ENCODE assay signal across 1 cellular context in the genomic region with DNA sequence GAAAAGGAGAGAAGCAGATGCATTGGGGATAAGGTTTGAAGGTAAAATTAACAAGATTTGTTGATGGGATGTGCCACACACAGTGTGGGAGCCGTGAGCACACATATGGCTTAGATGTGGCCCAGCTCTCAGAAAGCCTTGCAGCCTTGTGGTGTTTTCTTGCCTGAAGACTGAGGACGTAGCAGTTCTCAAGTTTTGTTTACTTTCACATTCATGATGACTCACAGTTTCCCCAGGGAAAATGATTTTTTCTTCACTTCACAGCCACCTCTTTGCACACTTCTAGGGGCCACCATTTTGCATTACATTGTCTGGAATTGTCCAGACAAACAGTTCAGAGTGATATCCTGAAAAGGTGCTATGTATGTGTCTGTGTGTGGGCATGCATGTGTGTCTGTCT.
TF ChIP-seq lines count a peak whose summit lies in the region.

No MANE protein-coding gene starts in this region.

TF ChIP-seq in SK-N-SH, 30 proteins besides CTCF, POLR2A, EP300 and RAD21 (continued from another document):
- TF ChIP-seq RFX5 (IDR thresholded peaks at IDR 0.05; ENCODE audit: low read length): no peak
- no peak for TF ChIP-seq TAF1 (IDR thresholded peaks at IDR 0.05; ENCODE audit: borderline replicate concordance, low read depth, low read length)
- no peak for TF ChIP-seq USF2 (IDR thresholded peaks at IDR 0.05; ENCODE audit: borderline replicate concordance, low read depth, low read length)
TF ChIP-seq in SK-N-SH: peak in this region for 0.
